In the genomic region with DNA sequence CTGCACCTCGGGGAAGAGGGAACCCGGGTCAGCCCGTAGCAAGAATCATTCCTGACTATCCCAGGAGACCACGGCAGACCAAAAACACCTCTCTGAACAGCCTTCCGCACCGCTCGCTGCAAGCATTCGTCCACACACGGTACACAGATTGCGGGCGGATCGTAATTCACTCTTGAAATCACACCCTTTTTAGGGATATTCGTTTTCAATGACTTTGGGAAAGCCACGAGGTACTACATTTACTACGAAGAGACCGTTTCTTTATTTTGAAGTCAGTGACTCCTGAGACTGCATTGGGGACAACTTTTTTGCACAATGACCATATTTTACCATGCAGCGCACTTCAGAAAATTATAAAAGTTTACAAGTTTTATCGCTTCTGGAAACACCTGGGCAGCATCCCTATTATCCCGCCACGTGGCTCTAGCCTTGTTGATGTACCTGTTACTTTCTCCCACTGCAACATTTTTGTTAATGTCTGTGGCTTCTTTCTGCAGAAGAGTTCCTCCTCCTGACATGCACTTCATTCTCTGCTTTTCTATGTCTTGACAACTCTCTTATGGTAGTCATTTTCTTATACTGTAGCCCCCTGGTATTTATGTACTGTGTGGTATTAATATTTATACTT, we compare ENCODE assay signal across 1 cellular context.
A peak's percentile ranks its signal among the peaks of the same experiment; 100 is the strongest.
TF ChIP-seq lines count a peak whose summit lies in the region.

No MANE protein-coding gene starts in this region.

TF ChIP-seq in H1, 55 proteins besides CTCF, POLR2A, EP300 and RAD21 (continued from another document):
- TF ChIP-seq SAP30 (IDR thresholded peaks at IDR 0.05; ENCODE audit: insufficient read depth, insufficient replicate concordance, low read length) = no peak
- peak; percentile 69; the same call in 1 of the 2 replicates for TF ChIP-seq TBP (IDR thresholded peaks at IDR 0.05; ENCODE audit: low read depth, low read length)
- TF ChIP-seq SIN3A (conservative IDR thresholded peaks at IDR 0.05 in 1 of 2, IDR thresholded peaks at IDR 0.05 in 1 of 2; ENCODE audit: low read depth in 1 of 2, low read length in 2 of 2) = no peak
- peak; percentile 37 for TF ChIP-seq KDM4A (IDR thresholded peaks at IDR 0.05; ENCODE audit: low read depth, low read length, severe bottlenecking)
- TF ChIP-seq TAF1 (IDR thresholded peaks at IDR 0.05; ENCODE audit: low read depth, low read length) = 0 out of 2 replicates have a peak, but pooled peaks have one; percentile 68
- TF ChIP-seq, protein P1, sequence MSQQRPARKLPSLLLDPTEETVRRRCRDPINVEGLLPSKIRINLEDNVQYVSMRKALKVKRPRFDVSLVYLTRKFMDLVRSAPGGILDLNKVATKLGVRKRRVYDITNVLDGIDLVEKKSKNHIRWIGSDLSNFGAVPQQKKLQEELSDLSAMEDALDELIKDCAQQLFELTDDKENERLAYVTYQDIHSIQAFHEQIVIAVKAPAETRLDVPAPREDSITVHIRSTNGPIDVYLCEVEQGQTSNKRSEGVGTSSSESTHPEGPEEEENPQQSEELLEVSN (IDR thresholded peaks at IDR 0.05) = peak; percentile 87; the same call in 1 of the 2 replicates
- TF ChIP-seq CBX8 (IDR thresholded peaks at IDR 0.05; ENCODE audit: borderline replicate concordance, low read depth, low read length) = no peak
- TF ChIP-seq TAF7 (optimal IDR thresholded peaks at IDR 0.05; ENCODE audit: borderline replicate concordance, low read depth, low read length) = no peak
- no peak for TF ChIP-seq HDAC6 (IDR thresholded peaks at IDR 0.05; ENCODE audit: low read depth, low read length)
- no peak for TF ChIP-seq CEBPB (IDR thresholded peaks at IDR 0.05; ENCODE audit: low read depth, low read length)
- TF ChIP-seq, protein P2, sequence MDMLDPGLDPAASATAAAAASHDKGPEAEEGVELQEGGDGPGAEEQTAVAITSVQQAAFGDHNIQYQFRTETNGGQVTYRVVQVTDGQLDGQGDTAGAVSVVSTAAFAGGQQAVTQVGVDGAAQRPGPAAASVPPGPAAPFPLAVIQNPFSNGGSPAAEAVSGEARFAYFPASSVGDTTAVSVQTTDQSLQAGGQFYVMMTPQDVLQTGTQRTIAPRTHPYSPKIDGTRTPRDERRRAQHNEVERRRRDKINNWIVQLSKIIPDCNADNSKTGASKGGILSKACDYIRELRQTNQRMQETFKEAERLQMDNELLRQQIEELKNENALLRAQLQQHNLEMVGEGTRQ (IDR thresholded peaks at IDR 0.05; ENCODE audit: low read length) = no peak
- TF ChIP-seq, protein P3, sequence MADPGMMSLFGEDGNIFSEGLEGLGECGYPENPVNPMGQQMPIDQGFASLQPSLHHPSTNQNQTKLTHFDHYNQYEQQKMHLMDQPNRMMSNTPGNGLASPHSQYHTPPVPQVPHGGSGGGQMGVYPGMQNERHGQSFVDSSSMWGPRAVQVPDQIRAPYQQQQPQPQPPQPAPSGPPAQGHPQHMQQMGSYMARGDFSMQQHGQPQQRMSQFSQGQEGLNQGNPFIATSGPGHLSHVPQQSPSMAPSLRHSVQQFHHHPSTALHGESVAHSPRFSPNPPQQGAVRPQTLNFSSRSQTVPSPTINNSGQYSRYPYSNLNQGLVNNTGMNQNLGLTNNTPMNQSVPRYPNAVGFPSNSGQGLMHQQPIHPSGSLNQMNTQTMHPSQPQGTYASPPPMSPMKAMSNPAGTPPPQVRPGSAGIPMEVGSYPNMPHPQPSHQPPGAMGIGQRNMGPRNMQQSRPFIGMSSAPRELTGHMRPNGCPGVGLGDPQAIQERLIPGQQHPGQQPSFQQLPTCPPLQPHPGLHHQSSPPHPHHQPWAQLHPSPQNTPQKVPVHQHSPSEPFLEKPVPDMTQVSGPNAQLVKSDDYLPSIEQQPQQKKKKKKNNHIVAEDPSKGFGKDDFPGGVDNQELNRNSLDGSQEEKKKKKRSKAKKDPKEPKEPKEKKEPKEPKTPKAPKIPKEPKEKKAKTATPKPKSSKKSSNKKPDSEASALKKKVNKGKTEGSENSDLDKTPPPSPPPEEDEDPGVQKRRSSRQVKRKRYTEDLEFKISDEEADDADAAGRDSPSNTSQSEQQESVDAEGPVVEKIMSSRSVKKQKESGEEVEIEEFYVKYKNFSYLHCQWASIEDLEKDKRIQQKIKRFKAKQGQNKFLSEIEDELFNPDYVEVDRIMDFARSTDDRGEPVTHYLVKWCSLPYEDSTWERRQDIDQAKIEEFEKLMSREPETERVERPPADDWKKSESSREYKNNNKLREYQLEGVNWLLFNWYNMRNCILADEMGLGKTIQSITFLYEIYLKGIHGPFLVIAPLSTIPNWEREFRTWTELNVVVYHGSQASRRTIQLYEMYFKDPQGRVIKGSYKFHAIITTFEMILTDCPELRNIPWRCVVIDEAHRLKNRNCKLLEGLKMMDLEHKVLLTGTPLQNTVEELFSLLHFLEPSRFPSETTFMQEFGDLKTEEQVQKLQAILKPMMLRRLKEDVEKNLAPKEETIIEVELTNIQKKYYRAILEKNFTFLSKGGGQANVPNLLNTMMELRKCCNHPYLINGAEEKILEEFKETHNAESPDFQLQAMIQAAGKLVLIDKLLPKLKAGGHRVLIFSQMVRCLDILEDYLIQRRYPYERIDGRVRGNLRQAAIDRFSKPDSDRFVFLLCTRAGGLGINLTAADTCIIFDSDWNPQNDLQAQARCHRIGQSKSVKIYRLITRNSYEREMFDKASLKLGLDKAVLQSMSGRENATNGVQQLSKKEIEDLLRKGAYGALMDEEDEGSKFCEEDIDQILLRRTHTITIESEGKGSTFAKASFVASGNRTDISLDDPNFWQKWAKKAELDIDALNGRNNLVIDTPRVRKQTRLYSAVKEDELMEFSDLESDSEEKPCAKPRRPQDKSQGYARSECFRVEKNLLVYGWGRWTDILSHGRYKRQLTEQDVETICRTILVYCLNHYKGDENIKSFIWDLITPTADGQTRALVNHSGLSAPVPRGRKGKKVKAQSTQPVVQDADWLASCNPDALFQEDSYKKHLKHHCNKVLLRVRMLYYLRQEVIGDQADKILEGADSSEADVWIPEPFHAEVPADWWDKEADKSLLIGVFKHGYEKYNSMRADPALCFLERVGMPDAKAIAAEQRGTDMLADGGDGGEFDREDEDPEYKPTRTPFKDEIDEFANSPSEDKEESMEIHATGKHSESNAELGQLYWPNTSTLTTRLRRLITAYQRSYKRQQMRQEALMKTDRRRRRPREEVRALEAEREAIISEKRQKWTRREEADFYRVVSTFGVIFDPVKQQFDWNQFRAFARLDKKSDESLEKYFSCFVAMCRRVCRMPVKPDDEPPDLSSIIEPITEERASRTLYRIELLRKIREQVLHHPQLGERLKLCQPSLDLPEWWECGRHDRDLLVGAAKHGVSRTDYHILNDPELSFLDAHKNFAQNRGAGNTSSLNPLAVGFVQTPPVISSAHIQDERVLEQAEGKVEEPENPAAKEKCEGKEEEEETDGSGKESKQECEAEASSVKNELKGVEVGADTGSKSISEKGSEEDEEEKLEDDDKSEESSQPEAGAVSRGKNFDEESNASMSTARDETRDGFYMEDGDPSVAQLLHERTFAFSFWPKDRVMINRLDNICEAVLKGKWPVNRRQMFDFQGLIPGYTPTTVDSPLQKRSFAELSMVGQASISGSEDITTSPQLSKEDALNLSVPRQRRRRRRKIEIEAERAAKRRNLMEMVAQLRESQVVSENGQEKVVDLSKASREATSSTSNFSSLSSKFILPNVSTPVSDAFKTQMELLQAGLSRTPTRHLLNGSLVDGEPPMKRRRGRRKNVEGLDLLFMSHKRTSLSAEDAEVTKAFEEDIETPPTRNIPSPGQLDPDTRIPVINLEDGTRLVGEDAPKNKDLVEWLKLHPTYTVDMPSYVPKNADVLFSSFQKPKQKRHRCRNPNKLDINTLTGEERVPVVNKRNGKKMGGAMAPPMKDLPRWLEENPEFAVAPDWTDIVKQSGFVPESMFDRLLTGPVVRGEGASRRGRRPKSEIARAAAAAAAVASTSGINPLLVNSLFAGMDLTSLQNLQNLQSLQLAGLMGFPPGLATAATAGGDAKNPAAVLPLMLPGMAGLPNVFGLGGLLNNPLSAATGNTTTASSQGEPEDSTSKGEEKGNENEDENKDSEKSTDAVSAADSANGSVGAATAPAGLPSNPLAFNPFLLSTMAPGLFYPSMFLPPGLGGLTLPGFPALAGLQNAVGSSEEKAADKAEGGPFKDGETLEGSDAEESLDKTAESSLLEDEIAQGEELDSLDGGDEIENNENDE (IDR thresholded peaks at IDR 0.05; ENCODE audit: insufficient replicate concordance, low read length) = no peak
- TF ChIP-seq BCL11A (IDR thresholded peaks at IDR 0.05; ENCODE audit: low read depth in 2 of 2, low read length in 2 of 2) = no peak
- TF ChIP-seq MAFK (IDR thresholded peaks at IDR 0.05; ENCODE audit: low read depth, low read length) = no peak
- TF ChIP-seq KDM5A (IDR thresholded peaks at IDR 0.05; ENCODE audit: low read length) = no peak
- no peak for TF ChIP-seq EZH2 (IDR thresholded peaks at IDR 0.05; ENCODE audit: low read depth, low read length, severe bottlenecking)
- TF ChIP-seq CTBP2 (IDR thresholded peaks at IDR 0.05; ENCODE audit: borderline replicate concordance, insufficient read depth, insufficient read length, low read length) = no peak
- TF ChIP-seq ASH2L (IDR thresholded peaks at IDR 0.05; ENCODE audit: low read length) = no peak
- TF ChIP-seq YY1 (IDR thresholded peaks at IDR 0.05; ENCODE audit: low read depth, low read length) = no peak
- TF ChIP-seq, protein P4, sequence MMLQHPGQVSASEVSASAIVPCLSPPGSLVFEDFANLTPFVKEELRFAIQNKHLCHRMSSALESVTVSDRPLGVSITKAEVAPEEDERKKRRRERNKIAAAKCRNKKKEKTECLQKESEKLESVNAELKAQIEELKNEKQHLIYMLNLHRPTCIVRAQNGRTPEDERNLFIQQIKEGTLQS (IDR thresholded peaks at IDR 0.05; ENCODE audit: insufficient read depth, low read depth, low read length) = no peak
- no peak for TF ChIP-seq SP1 (IDR thresholded peaks at IDR 0.05; ENCODE audit: low read depth, low read length)
- no peak for TF ChIP-seq RNF2 (IDR thresholded peaks at IDR 0.05; ENCODE audit: borderline replicate concordance, low read depth, low read length, missing control alignments, poor library complexity, severe bottlenecking)
- TF ChIP-seq GTF2F1 (IDR thresholded peaks at IDR 0.05; ENCODE audit: borderline replicate concordance, low read depth, low read length) = no peak
- no peak for TF ChIP-seq CBX5 (IDR thresholded peaks at IDR 0.05; ENCODE audit: low read depth, low read length)
- TF ChIP-seq, protein P5, sequence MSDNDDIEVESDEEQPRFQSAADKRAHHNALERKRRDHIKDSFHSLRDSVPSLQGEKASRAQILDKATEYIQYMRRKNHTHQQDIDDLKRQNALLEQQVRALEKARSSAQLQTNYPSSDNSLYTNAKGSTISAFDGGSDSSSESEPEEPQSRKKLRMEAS (IDR thresholded peaks at IDR 0.05) = peak; percentile 73; the same call in 1 of the 2 replicates
- no peak for TF ChIP-seq SRF (IDR thresholded peaks at IDR 0.05; ENCODE audit: low read depth, low read length)
- TF ChIP-seq RXRA (IDR thresholded peaks at IDR 0.05; ENCODE audit: insufficient read depth, low read depth, low read length) = no peak
- TF ChIP-seq CREB1 (IDR thresholded peaks at IDR 0.05) = no peak
- TF ChIP-seq HDAC2 (IDR thresholded peaks at IDR 0.05; ENCODE audit: borderline replicate concordance in 1 of 2, low read depth in 2 of 2, low read length in 2 of 2) = no peak
TF ChIP-seq in H1: peak in this region for 7.
